In the genomic region with DNA sequence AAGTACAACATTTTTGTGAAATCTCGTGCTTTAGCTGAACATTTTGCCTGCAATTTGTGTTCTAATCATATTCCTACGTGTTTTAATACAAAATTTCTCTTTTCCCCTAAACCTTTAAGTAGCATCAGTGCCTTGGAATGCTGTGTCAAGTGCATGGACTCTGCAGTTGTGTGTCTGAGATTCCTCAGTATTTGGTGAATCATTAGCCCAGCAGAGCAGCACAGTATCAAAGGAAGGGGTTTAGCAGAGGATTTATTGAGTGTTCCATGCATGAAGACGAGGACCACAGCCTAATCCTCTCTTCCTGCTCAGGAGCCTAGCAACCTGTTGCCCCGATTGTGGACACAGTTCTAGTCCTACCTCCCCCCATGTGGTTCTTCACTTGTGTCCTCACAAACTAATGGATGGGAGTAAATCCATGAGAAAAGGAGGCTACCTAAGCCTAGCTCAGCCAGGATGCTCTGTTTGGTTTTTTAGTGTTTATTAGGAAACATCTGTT, we compare ENCODE assay signal across 23 cellular contexts. TPM values are rescaled to one million over a fixed set of nuclear protein-coding genes. Genes with fewer than 3 reads are reported as not detected.
"Had no signal": no experiment of that assay in that cellular context is flagged by ENCODE, and none has a peak within 500 bp of the region (broad histone marks: within the 10 kb centered on the region; RNA-seq: fewer than 3 reads in every experiment).

No MANE protein-coding gene starts in this region.

- H3K36me3 ChIP-seq: esophagus muscularis mucosa, gastroesophageal sphincter, neural progenitor cell, ovary, right lobe of liver, suprapubic skin, thyroid gland had no signal

- H3K9me3 ChIP-seq: esophagus muscularis mucosa, gastroesophageal sphincter, mucosa of descending colon, ovary, right lobe of liver, suprapubic skin, thyroid gland had no signal

- DNase-seq: cortex of kidney; dorsolateral prefrontal cortex; effector CD8-positive, alpha-beta T cell; kidney; mammary epithelial cell; mucosa of descending colon; natural killer cell; nucleus accumbens; ovary; right lobe of liver; stimulated activated CD4-positive, alpha-beta T cell treated with anti-CD3 and anti-CD28 coated beads, Interleukin-4, amount 100 ng/mL, for 1 hour; stimulated activated CD8-positive, alpha-beta memory T cell treated with anti-CD3 and anti-CD28 coated beads, Interleukin-4, amount 100 ng/mL, for 48 hours; stimulated activated naive CD8-positive, alpha-beta T cell treated with anti-CD3 and anti-CD28 coated beads, Interleukin-15, Interleukin-2, amounts not matched to agents 100 U/mL and 50 U/mL, for 24 hours; thyroid gland had no signal

- H3K27ac Mint-ChIP-seq: natural killer cell; neural progenitor cell; stimulated activated effector memory CD8-positive, alpha-beta T cell treated with anti-CD3 and anti-CD28 coated beads, Interleukin-12 subunit alpha, Interleukin-12 subunit beta, amount 100 ng/mL, for 72 hours; type B pancreatic cell had no signal

- H3K4me3 ChIP-seq: dorsolateral prefrontal cortex, esophagus muscularis mucosa, gastroesophageal sphincter, mucosa of descending colon, neural progenitor cell, ovary, right lobe of liver, suprapubic skin, thyroid gland had no signal

- H3K27me3 ChIP-seq: esophagus muscularis mucosa, gastroesophageal sphincter, neural progenitor cell, ovary, right lobe of liver, suprapubic skin, thyroid gland had no signal

- H3K27ac ChIP-seq: dorsolateral prefrontal cortex, esophagus muscularis mucosa, gastroesophageal sphincter, neural progenitor cell, ovary, right lobe of liver, suprapubic skin, thyroid gland had no signal

- H3K4me3 Mint-ChIP-seq: natural killer cell; neural progenitor cell; stimulated activated effector memory CD8-positive, alpha-beta T cell treated with anti-CD3 and anti-CD28 coated beads, Interleukin-12 subunit alpha, Interleukin-12 subunit beta, amount 100 ng/mL, for 72 hours; type B pancreatic cell had no signal

- H3K9me3 Mint-ChIP-seq: type B pancreatic cell had no signal

- ATAC-seq: gastroesophageal sphincter; left lobe of liver; mucosa of descending colon; natural killer cell; right lobe of liver; stimulated activated effector memory CD8-positive, alpha-beta T cell treated with anti-CD3 and anti-CD28 coated beads, Interleukin-12 subunit alpha, Interleukin-12 subunit beta, amount 100 ng/mL, for 72 hours; stimulated activated naive CD8-positive, alpha-beta T cell treated with anti-CD3 and anti-CD28 coated beads, Interleukin-15, Interleukin-2, amounts not matched to agents 100 U/mL and 50 U/mL, for 24 hours had no signal

- H3K27me3 Mint-ChIP-seq: type B pancreatic cell had no signal

- H3K4me1 Mint-ChIP-seq: natural killer cell; stimulated activated effector memory CD8-positive, alpha-beta T cell treated with anti-CD3 and anti-CD28 coated beads, Interleukin-12 subunit alpha, Interleukin-12 subunit beta, amount 100 ng/mL, for 72 hours had no signal

- H3K36me3 Mint-ChIP-seq: natural killer cell; neural progenitor cell; stimulated activated effector memory CD8-positive, alpha-beta T cell treated with anti-CD3 and anti-CD28 coated beads, Interleukin-12 subunit alpha, Interleukin-12 subunit beta, amount 100 ng/mL, for 72 hours; type B pancreatic cell had no signal

- H3K4me1 ChIP-seq: esophagus muscularis mucosa, gastroesophageal sphincter, right lobe of liver, suprapubic skin, thyroid gland had no signal

RNA-seq across cellular contexts. Expression of a gene that starts 29.3 kb away (rescaled TPM):
- total RNA-seq: chondrocyte, fibroblast of villous mesenchyme, left lobe of liver, mammary epithelial cell, natural killer cell, right lobe of liver had no signal
- polyA plus RNA-seq: mammary epithelial cell had no signal
